9 cellular contexts compared by ENCODE assay signal in the genomic region with DNA sequence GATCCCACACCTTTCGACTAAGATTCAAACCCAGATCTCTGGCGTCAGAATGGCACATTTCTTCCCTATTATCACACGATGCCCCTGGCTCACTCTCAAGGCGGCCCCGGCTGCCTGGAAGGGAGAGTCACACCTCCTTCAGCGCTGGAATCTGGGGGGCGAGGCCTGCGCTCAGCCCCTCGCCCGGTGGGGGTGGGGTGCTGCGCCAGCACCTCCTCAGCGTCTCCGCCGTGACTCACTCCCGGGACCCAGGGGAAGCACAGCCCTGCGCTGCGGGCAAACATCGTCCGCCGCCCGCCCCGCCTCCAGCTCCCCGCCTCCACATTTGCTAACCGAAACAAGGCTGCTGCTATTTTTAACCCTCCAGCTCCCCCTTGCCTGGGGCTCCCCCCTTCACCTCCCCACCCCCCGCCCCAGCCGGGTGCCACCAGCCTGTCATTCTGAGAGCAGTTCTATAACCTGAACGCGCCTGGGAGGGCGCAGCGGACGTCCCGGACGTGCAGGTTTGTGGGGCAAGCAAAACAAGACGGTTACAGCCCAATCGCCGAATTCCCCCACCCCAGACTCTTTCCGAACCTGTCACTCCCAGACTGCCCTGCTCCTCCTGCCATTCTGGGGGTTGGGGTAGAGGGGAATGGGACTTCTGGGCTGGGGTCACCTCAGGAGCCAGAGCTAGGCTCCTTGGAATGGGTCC. TPM values are rescaled to one million over a fixed set of nuclear protein-coding genes. Genes with fewer than 3 reads are reported as not detected.
DNase-seq lines count a peak whose midpoint lies in the region; ATAC-seq, FAIRE-seq and TF ChIP-seq lines count a peak whose summit lies in the region.
"Had no signal": no experiment of that assay in that cellular context is flagged by ENCODE, and none has a peak within 500 bp of the region (broad histone marks: within the 10 kb centered on the region; RNA-seq: fewer than 3 reads in every experiment).

No MANE protein-coding gene starts in this region.

- in situ Hi-C loops in transverse colon (cut with MboI; ENCODE audit: low pct_ligation_motif_present in 1 of 4, low pct_unique_long_range_greater_than_20kb in 1 of 4, low sequenced_read_pairs in 3 of 4): no loop called here

- no peak overlapping the region for H3K9ac ChIP-seq in parathyroid adenoma

- no peak for TF ChIP-seq CTCF in A549 (IDR thresholded peaks at IDR 0.05)
- peak; percentile 17 for TF ChIP-seq CTCF in parathyroid adenoma (IDR thresholded peaks at IDR 0.05)
- peak in 1 of 5 experiments; percentile 16 for TF ChIP-seq CTCF in transverse colon (IDR thresholded peaks at IDR 0.05)

- no peaks in the 10 kb centered on the region for H3K27me3 Mint-ChIP-seq in activated naive CD4-positive, alpha-beta T cell treated with anti-CD3 and anti-CD28 coated beads, Interleukin-2, amount 10 ng/mL, durations not matched to agents 7 days and 5 days

- H3K4me1 ChIP-seq in A549: peaks cover 93% of the 10 kb centered on the region
- H3K4me1 ChIP-seq in parathyroid adenoma: peaks cover 88% of the 10 kb centered on the region
- H3K4me1 ChIP-seq in transverse colon: peaks cover 56 to 96% (median 90%) of the 10 kb centered on the region in 4 donors

- 3% methylated on average over 34 of the region's 37 CpGs for WGBS in A549 (ENCODE audit: missing lambda C conversion rate)
- 0 to 1% methylated on average over 7 to 37 of the region's 37 CpGs for WGBS in transverse colon (ENCODE audit: low coverage in 1 of 2), 2 donors

- no peak; a peak in 1 of 5 replicates for TF ChIP-seq RAD21 in A549 (conservative IDR thresholded peaks at IDR 0.05 in 1 of 2, IDR thresholded peaks at IDR 0.05 in 1 of 2)

- peak overlapping the region; percentile 94 for H3K4me3 Mint-ChIP-seq in activated naive CD4-positive, alpha-beta T cell treated with anti-CD3 and anti-CD28 coated beads, Interleukin-2, amount 10 ng/mL, durations not matched to agents 7 days and 5 days

- DNase-seq in A549 (ENCODE audit: low read depth in 1 of 2, low spot score in 1 of 2): peak; percentile 74 to 85
- peak; percentile 83 for DNase-seq in SIG-M5 treated with dmso at 0.1 percent for 504 hours (lab: John Stamatoyannopoulos, UW; ENCODE audit: unreplicated experiment)
- DNase-seq in activated naive CD4-positive, alpha-beta T cell treated with anti-CD3 and anti-CD28 coated beads, Interleukin-2, amount 10 ng/mL, durations not matched to agents 7 days and 5 days: peak; percentile 96
- peak; percentile 88 for DNase-seq in glomerular visceral epithelial cell (ENCODE audit: extremely low spot score)
- peak; percentile 89 for DNase-seq in transverse colon

- peaks cover 48% of the 10 kb centered on the region for H3K79me2 ChIP-seq in parathyroid adenoma

- CTCF ChIA-PET in A549 (lab: Yijun Ruan, JAX): interaction anchor here (0.6 to 59.0 kb wide), 11 partner anchors 9 to 138 kb away, joined by 3 to 1532 read pairs (median 4); no protein-coding TSS in a partner anchor
- CTCF ChIA-PET in activated naive CD4-positive, alpha-beta T cell treated with anti-CD3 and anti-CD28 coated beads, Interleukin-2, amount 10 ng/mL, durations not matched to agents 7 days and 5 days (lab: Charles Lee): interaction anchor here (1.0 to 29.3 kb wide), 7 partner anchors 9 to 72 kb away, joined by 3 to 716 read pairs (median 4); no protein-coding TSS in a partner anchor

- H3K27ac ChIP-seq in A549 (peak overlapping the region; percentile 76 to 85), parathyroid adenoma (peak overlapping the region; percentile 94), transverse colon (peak overlapping the region; percentile 93 to 97 (median 96))

- H3K36me3 Mint-ChIP-seq in activated naive CD4-positive, alpha-beta T cell treated with anti-CD3 and anti-CD28 coated beads, Interleukin-2, amount 10 ng/mL, durations not matched to agents 7 days and 5 days: peaks cover 64% of the 10 kb centered on the region

- H3K4me2 ChIP-seq in A549 (peak overlapping the region; percentile 94), parathyroid adenoma (ENCODE audit: low read length) (peak overlapping the region; percentile 85)

- H3K36me3 ChIP-seq in parathyroid adenoma (ENCODE audit: control insufficient read depth, insufficient read depth, low read length) (no peaks in the 10 kb centered on the region), transverse colon (no peaks in the 10 kb centered on the region)

- no peaks in the 10 kb centered on the region for H3K27me3 ChIP-seq in parathyroid adenoma (ENCODE audit: control insufficient read depth, insufficient read depth, low read length)
- no peaks in the 10 kb centered on the region for H3K27me3 ChIP-seq in transverse colon

- peak overlapping the region; percentile 37 for H3K4me3 ChIP-seq in A549
- H3K4me3 ChIP-seq in parathyroid adenoma (ENCODE audit: low read depth, low read length): peak overlapping the region; percentile 51
- peak overlapping the region; percentile 6 to 52 (median 32) for H3K4me3 ChIP-seq in transverse colon

- intact Hi-C loops in transverse colon (cut with DNase I; ENCODE audit: low total_unique reads): no loop called here

- H3K27ac Mint-ChIP-seq in activated naive CD4-positive, alpha-beta T cell treated with anti-CD3 and anti-CD28 coated beads, Interleukin-2, amount 10 ng/mL, durations not matched to agents 7 days and 5 days: peak overlapping the region; percentile 90

- ATAC-seq in A549 (peak; percentile 77 to 85), GM19025 (IDR thresholded peaks at IDR 0.05; ENCODE audit: low read depth, unreplicated experiment) (peak; percentile 67), HG03175 (IDR thresholded peaks at IDR 0.05; ENCODE audit: unreplicated experiment) (peak; percentile 72)

- no peak for TF ChIP-seq POLR2A in A549 (IDR thresholded peaks at IDR 0.05; ENCODE audit: low read length)
- peak; percentile 57 for TF ChIP-seq POLR2A in transverse colon (IDR thresholded peaks at IDR 0.05)

- POLR2A ChIA-PET in A549 (lab: Yijun Ruan, JAX): interaction anchor here (0.8 to 1.0 kb wide), 2 partner anchors 25 to 385 kb away, joined by 3 read pairs; no protein-coding TSS in a partner anchor

- no peak for FAIRE-seq in A549 (lab: Jason Lieb, UNC)
- FAIRE-seq: G401.6 had no signal

- H3K4me1 Mint-ChIP-seq in activated naive CD4-positive, alpha-beta T cell treated with anti-CD3 and anti-CD28 coated beads, Interleukin-2, amount 10 ng/mL, durations not matched to agents 7 days and 5 days: peaks cover 86% of the 10 kb centered on the region

- peak overlapping the region; percentile 36 for H2AFZ ChIP-seq in parathyroid adenoma

- no peak for TF ChIP-seq EP300 in A549 (IDR thresholded peaks at IDR 0.05)
- no peak for TF ChIP-seq EP300 in transverse colon (IDR thresholded peaks at IDR 0.05; ENCODE audit: low read depth)

- H3K9me3 Mint-ChIP-seq in activated naive CD4-positive, alpha-beta T cell treated with anti-CD3 and anti-CD28 coated beads, Interleukin-2, amount 10 ng/mL, durations not matched to agents 7 days and 5 days: no peaks in the 10 kb centered on the region

- H3K9me3 ChIP-seq in A549 (no peaks in the 10 kb centered on the region), parathyroid adenoma (ENCODE audit: control insufficient read depth, low read length) (no peaks in the 10 kb centered on the region), transverse colon (no peaks in the 10 kb centered on the region)

TF ChIP-seq in A549, 52 proteins besides CTCF, POLR2A, EP300 and RAD21 (continues in another document):
- TF ChIP-seq, protein P1, sequence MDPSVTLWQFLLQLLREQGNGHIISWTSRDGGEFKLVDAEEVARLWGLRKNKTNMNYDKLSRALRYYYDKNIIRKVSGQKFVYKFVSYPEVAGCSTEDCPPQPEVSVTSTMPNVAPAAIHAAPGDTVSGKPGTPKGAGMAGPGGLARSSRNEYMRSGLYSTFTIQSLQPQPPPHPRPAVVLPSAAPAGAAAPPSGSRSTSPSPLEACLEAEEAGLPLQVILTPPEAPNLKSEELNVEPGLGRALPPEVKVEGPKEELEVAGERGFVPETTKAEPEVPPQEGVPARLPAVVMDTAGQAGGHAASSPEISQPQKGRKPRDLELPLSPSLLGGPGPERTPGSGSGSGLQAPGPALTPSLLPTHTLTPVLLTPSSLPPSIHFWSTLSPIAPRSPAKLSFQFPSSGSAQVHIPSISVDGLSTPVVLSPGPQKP (IDR thresholded peaks at IDR 0.05; ENCODE audit: low read depth, low read length): no peak
- TF ChIP-seq FOSL2 (IDR thresholded peaks at IDR 0.05) (peak; percentile 51; the same call in 1 of the 2 replicates), FOSL2 (CRISPR knock-in tag; IDR thresholded peaks at IDR 0.05) (peak; percentile 87), TFCP2L1 (CRISPR knock-in tag; IDR thresholded peaks at IDR 0.05) (0 out of 2 replicates have a peak, but pooled peaks have one; percentile 41), ZFP36 (IDR thresholded peaks at IDR 0.05; ENCODE audit: borderline replicate concordance, partially characterized antibody) (no peak), JUN (IDR thresholded peaks at IDR 0.05) (0 out of 5 replicates have a peak, but pooled peaks of 1 of the 2 experiments have one; percentile 34), MAFK (IDR thresholded peaks at IDR 0.05; ENCODE audit: partially characterized antibody) (peak; percentile 24), SMC3 (IDR thresholded peaks at IDR 0.05) (peak; percentile 19; the same call in 1 of the 3 replicates), CBX2 (IDR thresholded peaks at IDR 0.05; ENCODE audit: borderline replicate concordance, low read depth) (no peak)

RNA-seq across cellular contexts. Expression of gene HDAC7, which starts 6.8 kb away (rescaled TPM):
- 17.2 and 20.8 TPM in 2 replicates for polyA plus RNA-seq in A549 (2011; rRNA removed)
- 42.9 and 56.8 TPM in 2 replicates for polyA plus RNA-seq in A549 (2012; cell fraction: cytosol; rRNA removed)
- 170 and 171 TPM in 2 replicates for polyA plus RNA-seq in A549 (2012; cell fraction: nucleus; rRNA removed)
- 34.1 to 38.9 TPM (median 36.0 TPM) in 3 replicates for polyA plus RNA-seq in A549 (2017; fragmentation: RNase III; extraction: RNeasy Plus Mini Kit Qiagen cat#74134 plus additional on column Dnase treatment)
- 20.2 and 26.1 TPM in 2 replicates for polyA minus RNA-seq in A549 (2011; rRNA and poly(A)+ RNA removed)
- total RNA-seq in transverse colon: 100 to 1,000 TPM in 1 of 4 donors, 10 to 100 TPM in 3; 19.4 to 133 (median 28.3) TPM

RNA-seq across cellular contexts. Expression of gene SLC48A1, which starts 39.9 kb away (rescaled TPM):
- polyA plus RNA-seq in A549 (2011; rRNA removed) (25.1 and 27.3 TPM in 2 replicates), A549 (2017; fragmentation: RNase III; extraction: RNeasy Plus Mini Kit Qiagen cat#74134 plus additional on column Dnase treatment) (32.6 to 35.2 TPM (median 33.3 TPM) in 3 replicates)
- polyA plus RNA-seq in A549 (2012; cell fraction: cytosol; rRNA removed): 27.5 and 39.0 TPM in 2 replicates
- polyA plus RNA-seq in A549 (2012; cell fraction: nucleus; rRNA removed): 43.0 and 43.8 TPM in 2 replicates
- polyA minus RNA-seq in A549 (2011; rRNA and poly(A)+ RNA removed): 37.7 and 42.9 TPM in 2 replicates
- total RNA-seq in transverse colon: 10 to 100 TPM; 19.9 to 76.7 (median 23.1) TPM

RNA-seq across cellular contexts. Expression of gene RAPGEF3, which starts 54.3 kb away (rescaled TPM):
- polyA plus RNA-seq in A549 (2011; rRNA removed) (0.70 and 0.75 TPM in 2 replicates), A549 (2017; fragmentation: RNase III; extraction: RNeasy Plus Mini Kit Qiagen cat#74134 plus additional on column Dnase treatment) (0.69 to 0.89 TPM (median 0.88 TPM) in 3 replicates)
- polyA plus RNA-seq in A549 (2012; cell fraction: cytosol; rRNA removed): 0.69 and 0.70 TPM in 2 replicates
- 2.3 and 2.9 TPM in 2 replicates for polyA plus RNA-seq in A549 (2012; cell fraction: nucleus; rRNA removed)
- polyA minus RNA-seq in A549 (2011; rRNA and poly(A)+ RNA removed): 1.8 and 2.2 TPM in 2 replicates
- 10 to 100 TPM in 2 of 4 donors, 1 to 10 TPM in 2; 8.1 to 51.7 (median 24.6) TPM for total RNA-seq in transverse colon

Comparison
In these comparisons a context has a peak if more than half of its experiments do, and no peak if none do; other contexts are left out.
1. Peak in every context shown above with its lines: DNase-seq, ATAC-seq, H3K4me3 ChIP-seq and H3K27ac ChIP-seq.